ENCODE assay signal across 23 cellular contexts in the genomic region with DNA sequence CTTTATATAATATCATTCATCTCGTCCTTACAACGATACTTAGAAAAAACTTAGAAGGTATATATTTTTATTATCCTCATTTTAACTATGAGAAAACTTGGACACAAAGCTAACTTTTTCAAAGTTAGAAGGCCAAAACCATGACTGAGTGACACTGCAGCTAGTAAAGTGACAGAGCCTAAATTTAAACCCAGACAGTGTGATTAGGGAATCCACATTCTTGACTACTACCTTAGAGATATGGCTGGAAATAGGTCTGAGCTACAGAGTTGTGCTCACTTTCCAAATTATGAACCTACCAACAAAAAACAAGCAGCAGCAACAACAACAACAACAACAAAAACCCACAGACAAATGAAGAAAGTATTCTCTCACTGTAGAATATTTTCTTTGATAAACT.
DNase-seq lines count a peak whose midpoint lies in the region; ATAC-seq and TF ChIP-seq lines count a peak whose summit lies in the region.
"Had no signal": no experiment of that assay in that cellular context is flagged by ENCODE, and none has a peak within 500 bp of the region (broad histone marks: within the 10 kb centered on the region; RNA-seq: fewer than 3 reads in every experiment).

No MANE protein-coding gene starts in this region.

- H3K36me3 ChIP-seq in left ventricle myocardium inferior (no peaks in the 10 kb centered on the region), right atrium auricular region (no peaks in the 10 kb centered on the region), mesendoderm (ENCODE audit: control insufficient read depth, insufficient read depth, low read length) (no peaks in the 10 kb centered on the region), ovary (no peaks in the 10 kb centered on the region)
- H3K36me3 ChIP-seq: BE2C, BLaER1 had no signal

- no peak for TF ChIP-seq CTCF in left ventricle myocardium inferior (IDR thresholded peaks at IDR 0.05; ENCODE audit: borderline replicate concordance)
- TF ChIP-seq CTCF in right atrium auricular region (IDR thresholded peaks at IDR 0.05), result no peak
- no peak for TF ChIP-seq CTCF in ovary (IDR thresholded peaks at IDR 0.05)

- no peak overlapping the region for H3K56ac ChIP-seq in mesendoderm (ENCODE audit: low read length)

- H4K8ac ChIP-seq in mesendoderm (ENCODE audit: low read depth, low read length), result no peak overlapping the region

- H3K4me1 ChIP-seq in left ventricle myocardium inferior (peaks cover 21% of the 10 kb centered on the region), right atrium auricular region (no peaks in the 10 kb centered on the region), mesendoderm (ENCODE audit: control insufficient read depth, low read depth, low read length) (no peaks in the 10 kb centered on the region), ovary (ENCODE audit: insufficient read depth) (no peaks in the 10 kb centered on the region)
- H3K4me1 ChIP-seq: BE2C, BLaER1 had no signal

- no peak overlapping the region for H2BK5ac ChIP-seq in mesendoderm (ENCODE audit: low read length)

- H3K79me1 ChIP-seq in mesendoderm (ENCODE audit: low read length), result no peaks in the 10 kb centered on the region

- H3K9me3 ChIP-seq in left ventricle myocardium inferior (replicated peaks), result no peaks in the 10 kb centered on the region
- H3K9me3 ChIP-seq in right atrium auricular region, result no peaks in the 10 kb centered on the region
- no peaks in the 10 kb centered on the region for H3K9me3 ChIP-seq in ovary
- H3K9me3 ChIP-seq: BE2C, BLaER1 had no signal

- WGBS in mesendoderm (ENCODE audit: extremely low coverage, insufficient coverage, low lambda C conversion rate), result 100% methylated on average over 2 of the region's 2 CpGs
- WGBS in ovary, 3 donors, result 96 to 98% (median 97%) methylated on average over 2 of the region's 2 CpGs

- H3K18ac ChIP-seq in mesendoderm (ENCODE audit: low read length), result no peak overlapping the region

- no peak overlapping the region for H2BK120ac ChIP-seq in mesendoderm (ENCODE audit: low read depth, low read length)

- H3K4me2 ChIP-seq in mesendoderm (ENCODE audit: low read length), result no peak overlapping the region
- H3K4me2 ChIP-seq: BLaER1 had no signal

- no peak for TF ChIP-seq POLR2A in ovary (IDR thresholded peaks at IDR 0.05)

- no peak for TF ChIP-seq EP300 in ovary (IDR thresholded peaks at IDR 0.05)

- no peaks in the 10 kb centered on the region for H3K79me2 ChIP-seq in mesendoderm (ENCODE audit: control insufficient read depth, insufficient read depth, low read length)

- no peak overlapping the region for H2AK5ac ChIP-seq in mesendoderm (ENCODE audit: low read length)

- H3K4me3 ChIP-seq in left ventricle myocardium inferior (no peak overlapping the region), right atrium auricular region (no peak overlapping the region), mesendoderm (ENCODE audit: low read length) (no peak overlapping the region), ovary (no peak overlapping the region)
- H3K4me3 ChIP-seq: BLaER1, GM12878 had no signal

- H3K27ac ChIP-seq in left ventricle myocardium inferior (replicated peaks) (peak overlapping the region; percentile 31), right atrium auricular region (peak overlapping the region; percentile 5 to 69), mesendoderm (ENCODE audit: low read depth, low read length) (no peak overlapping the region), ovary (no peak overlapping the region)
- H3K27ac ChIP-seq: BLaER1 had no signal

- no peaks in the 10 kb centered on the region for H3K27me3 ChIP-seq in left ventricle myocardium inferior (ENCODE audit: low read depth)
- H3K27me3 ChIP-seq in right atrium auricular region, result no peaks in the 10 kb centered on the region
- no peaks in the 10 kb centered on the region for H3K27me3 ChIP-seq in mesendoderm (ENCODE audit: insufficient read depth, low read length, poor library complexity)
- H3K27me3 ChIP-seq in ovary, result no peaks in the 10 kb centered on the region
- H3K27me3 ChIP-seq: BE2C, BLaER1 had no signal

- no peak overlapping the region for H3K9ac ChIP-seq in mesendoderm (ENCODE audit: low read length)
- H3K9ac ChIP-seq: BLaER1 had no signal

- no peak for ATAC-seq in left cardiac atrium
- ATAC-seq: GM12878 had no signal

- intact Hi-C loops in left ventricle myocardium inferior (cut with micrococcal nuclease) (no loop called here), cardiac septum (cut with DNase I) (no loop called here), left cardiac atrium (cut with DNase I) (loop anchor here in 1 of 2 donors (10.0 kb wide), 1 partner anchor 196 kb away; no protein-coding TSS in a partner anchor), ovary (cut with DNase I) (no loop called here)

- no peak overlapping the region for H4K5ac ChIP-seq in mesendoderm (ENCODE audit: low read length)

- H3K23ac ChIP-seq in mesendoderm (ENCODE audit: low read length), result no peak overlapping the region

- no peak for DNase-seq in left ventricle myocardium inferior
- no peak for DNase-seq in cardiac septum (ENCODE audit: low spot score)
- DNase-seq in right atrium auricular region (ENCODE audit: low spot score), result no peak
- no peak for DNase-seq in left cardiac atrium
- peak; percentile 69 for DNase-seq in mesendoderm
- no peak for DNase-seq in ovary
- DNase-seq: 8988T; ACHN; BE2C; C1 segment of cervical spinal cord; CD4-positive, alpha-beta memory T cell; CD4-positive, CD25-positive, alpha-beta regulatory T cell; CD8-positive, alpha-beta memory T cell; COR-L47; DMS 273 treated with DMSO at 0.1 percent for 48 hours; DMS153; DMS53; DMS79; DND-41; EL; GDM1 had no signal

- H2BK15ac ChIP-seq in mesendoderm (replicated peaks; ENCODE audit: low read depth), result no peak overlapping the region

- no peak overlapping the region for H3K4ac ChIP-seq in mesendoderm (ENCODE audit: low read depth, low read length)

Comparison
In these comparisons a context has a peak if more than half of its experiments do, and no peak if none do; other contexts are left out.
1. H3K27ac ChIP-seq: peak in left ventricle myocardium inferior (single experiment) and right atrium auricular region (2 of 2); none in mesendoderm (single experiment) and ovary (0 of 2).